In genomic region chr14:80364274-80364673, GRCh38 we compare ENCODE assay signal across 8 cellular contexts.
DNase-seq lines count a peak whose midpoint lies in the region; ATAC-seq and TF ChIP-seq lines count a peak whose summit lies in the region.

No MANE protein-coding gene starts in this region.

- in situ Hi-C loops in T47D (cut with HindIII; ENCODE audit: low pct_unique_long_range_greater_than_20kb, low sequenced_read_pairs): no loop called here

- peaks cover 28% of the 10 kb centered on the region for H3K27me3 Mint-ChIP-seq in progenitor cell of endocrine pancreas

- DNase-seq in NCI-H2171 treated with DMSO at 0.1 percent for 48 hours (lab: John Stamatoyannopoulos, UW) (peak; percentile 57), NCI-H2171 (lab: John Stamatoyannopoulos, UW) (no peak), NCI-H1417 (lab: John Stamatoyannopoulos, UW) (peak; percentile 20 to 62 (median 59)), T47D (ENCODE audit: low read depth in 1 of 2, low spot score in 1 of 2) (peak; percentile 18 to 48), progenitor cell of endocrine pancreas (ENCODE audit: low spot score, unreplicated experiment) (no peak), cerebellar cortex (ENCODE audit: low spot score) (no peak)

- H3K9me3 Mint-ChIP-seq in progenitor cell of endocrine pancreas (ENCODE audit: low read depth): no peaks in the 10 kb centered on the region

- no peaks in the 10 kb centered on the region for H3K36me3 Mint-ChIP-seq in progenitor cell of endocrine pancreas (ENCODE audit: insufficient read depth)

- no peak overlapping the region for H3K4me3 Mint-ChIP-seq in progenitor cell of endocrine pancreas (ENCODE audit: low read depth)

- ATAC-seq in HG03097 (IDR thresholded peaks at IDR 0.05; ENCODE audit: low FRiP score, unreplicated experiment) (no peak), HG03432 (IDR thresholded peaks at IDR 0.05; ENCODE audit: unreplicated experiment) (no peak)

- TF ChIP-seq CTCF in progenitor cell of endocrine pancreas (IDR thresholded peaks at IDR 0.05; ENCODE audit: unreplicated experiment): peak; percentile 41

- peaks cover 6% of the 10 kb centered on the region for H3K4me1 Mint-ChIP-seq in progenitor cell of endocrine pancreas (ENCODE audit: low read depth)

- H3K27ac Mint-ChIP-seq in progenitor cell of endocrine pancreas: no peak overlapping the region

Comparison
In these comparisons a context has a peak if more than half of its experiments do, and no peak if none do; other contexts are left out.
1. DNase-seq: peak in NCI-H2171 treated with DMSO at 0.1 percent for 48 hours (single experiment), NCI-H1417 (3 of 3) and T47D (2 of 2); none in NCI-H2171 (single experiment), progenitor cell of endocrine pancreas (single experiment) and cerebellar cortex (single experiment).